Comparison of ENCODE assay signal across 17 cellular contexts in the genomic region with DNA sequence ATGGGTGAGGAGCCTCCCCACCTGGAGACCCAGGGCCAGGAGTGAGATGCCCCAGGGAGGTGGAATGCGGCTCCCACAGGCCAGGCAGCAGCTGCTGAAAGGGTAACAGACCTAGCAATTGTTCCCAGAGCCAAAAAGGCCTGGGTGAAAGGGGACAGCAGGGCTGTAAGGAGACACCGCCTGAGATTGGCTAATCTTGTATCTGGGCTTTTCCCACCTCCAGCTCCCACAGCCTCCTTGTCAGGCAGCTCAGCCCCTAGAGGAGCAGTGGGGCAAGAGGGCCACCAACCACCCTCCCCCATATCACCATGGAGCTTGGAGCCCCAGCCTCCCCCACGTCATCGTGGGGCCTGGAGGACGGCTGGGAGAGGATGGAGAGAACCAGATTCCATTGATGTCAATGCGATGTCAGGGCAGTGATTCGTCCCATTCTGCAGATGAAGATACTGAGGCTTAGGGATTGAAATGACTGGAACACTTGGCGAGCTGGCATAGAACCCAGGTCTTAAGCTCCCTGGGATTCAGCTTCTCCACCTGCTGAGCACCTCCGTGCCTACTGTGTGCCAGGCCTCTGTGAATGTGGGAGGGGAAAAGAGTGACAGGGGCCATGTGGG. TPM values are rescaled to one million over a fixed set of nuclear protein-coding genes. Genes with fewer than 3 reads are reported as not detected.
DNase-seq lines count a peak whose midpoint lies in the region; ATAC-seq and TF ChIP-seq lines count a peak whose summit lies in the region.
"Had no signal": no experiment of that assay in that cellular context is flagged by ENCODE, and none has a peak within 500 bp of the region (broad histone marks: within the 10 kb centered on the region; RNA-seq: fewer than 3 reads in every experiment).

No MANE protein-coding gene starts in this region.

- TF ChIP-seq CTCF in fibroblast of pulmonary artery (IDR thresholded peaks at IDR 0.05; ENCODE audit: low read length, missing control alignments) (no peak), psoas muscle (IDR thresholded peaks at IDR 0.05) (no peak), left lung (IDR thresholded peaks at IDR 0.05) (no peak)

- peak overlapping the region; percentile 56 for H3K9ac ChIP-seq in NT2/D1 (ENCODE audit: insufficient read length, low read depth)
- H3K9ac ChIP-seq: parathyroid adenoma had no signal

- H3K4me1 ChIP-seq in NT2/D1 (ENCODE audit: insufficient read depth, insufficient read length) (peaks cover 20% of the 10 kb centered on the region), psoas muscle (no peaks in the 10 kb centered on the region), left lung (peaks cover 3 to 13% of the 10 kb centered on the region in 2 donors)
- H3K4me1 ChIP-seq: parathyroid adenoma had no signal

- H3K4me3 ChIP-seq in NT2/D1 (ENCODE audit: insufficient read length, low read depth) = no peak overlapping the region
- no peak overlapping the region for H3K4me3 ChIP-seq in fibroblast of pulmonary artery (replicated peaks; ENCODE audit: low read depth, low read length)
- H3K4me3 ChIP-seq in psoas muscle = no peak overlapping the region
- no peak overlapping the region for H3K4me3 ChIP-seq in left lung
- H3K4me3 ChIP-seq: smooth muscle cell had no signal

- ATAC-seq in psoas muscle = peak; percentile 33 to 48 (median 44)
- ATAC-seq in left lung = no peak

- H3K27ac ChIP-seq in psoas muscle = no peak overlapping the region
- H3K27ac ChIP-seq in left lung = no peak overlapping the region
- H3K27ac ChIP-seq: epithelial cell of prostate, parathyroid adenoma had no signal

- H3K9me3 ChIP-seq in NT2/D1 (ENCODE audit: insufficient read depth, low read length) (no peaks in the 10 kb centered on the region), psoas muscle (no peaks in the 10 kb centered on the region), left lung (no peaks in the 10 kb centered on the region)
- H3K9me3 ChIP-seq: BE2C had no signal

- H3K36me3 ChIP-seq in NT2/D1 (ENCODE audit: insufficient read depth, insufficient read length, low read length) = no peaks in the 10 kb centered on the region
- no peaks in the 10 kb centered on the region for H3K36me3 ChIP-seq in psoas muscle (ENCODE audit: insufficient read depth in 1 of 2, low read depth in 1 of 2)
- no peaks in the 10 kb centered on the region for H3K36me3 ChIP-seq in left lung
- H3K36me3 ChIP-seq: BE2C had no signal

- intact Hi-C loops in psoas muscle (cut with DNase I) = no loop called here
- intact Hi-C loops in left lung (cut with DNase I) = no loop called here

- WGBS in psoas muscle, 3 donors = 59 to 69% (median 61%) methylated on average over 9 of the region's 9 CpGs

- peaks cover 5% of the 10 kb centered on the region for H3K27me3 ChIP-seq in NT2/D1 (ENCODE audit: insufficient read depth, insufficient read length)
- H3K27me3 ChIP-seq in psoas muscle (ENCODE audit: insufficient read depth in 3 of 3, low read length in 2 of 3) = peaks cover 0 to 26% (median 12%) of the 10 kb centered on the region in 3 donors
- H3K27me3 ChIP-seq in left lung = peaks cover 14 to 41% of the 10 kb centered on the region in 2 donors

- DNase-seq in Daoy (ENCODE audit: low read depth) (peak; percentile 21), NT2/D1 (ENCODE audit: low read depth, low spot score) (no peak), fibroblast of pulmonary artery (ENCODE audit: low read depth) (peak; percentile 35), psoas muscle (no peak), left lung (no peak), NCI-H226 (no peak)
- DNase-seq in stimulated activated CD4-positive, alpha-beta T cell treated with anti-CD3 and anti-CD28 coated beads, Interleukin-4, amount 100 ng/mL, for 24 hours = no peak
- no peak for DNase-seq in activated CD8-positive, alpha-beta memory T cell treated with anti-CD3 and anti-CD28 coated beads, Interleukin-2, amount 50 U/mL, for 4 hours
- DNase-seq: activated gamma-delta T cell, BE2C, cortex of kidney, immature natural killer cell, NCI-H524 treated with DMSO at 0.1 percent for 48 hours had no signal

RNA-seq across cellular contexts. Expression of gene MGAT3, which starts 2.9 kb away (rescaled TPM):
- total RNA-seq in Daoy (2014; rRNA removed; shearing (Covaris generic)) = 0.15 and 0.86 TPM in 2 replicates
- total RNA-seq in psoas muscle = 1 to 10 TPM; 1.4 to 2.2 (median 1.8) TPM
- polyA plus RNA-seq in psoas muscle = under 1 TPM; 0.53 to 0.65 (median 0.56) TPM
- 1 to 10 TPM; 6.7 to 8.8 TPM for total RNA-seq in left lung
- total RNA-seq: RPMI7951 had no signal
- polyA plus RNA-seq: immature natural killer cell had no signal

RNA-seq across cellular contexts. Expression of gene MIEF1, which starts 48.2 kb away (rescaled TPM):
- 25.7 and 27.2 TPM in 2 replicates for total RNA-seq in Daoy (2014; rRNA removed; shearing (Covaris generic))
- 10 to 100 TPM in 2 of 4 donors, 1 to 10 TPM in 2; 8.6 to 18.7 (median 13.3) TPM for total RNA-seq in psoas muscle
- polyA plus RNA-seq in psoas muscle = 10 to 100 TPM in 2 of 3 donors, 1 to 10 TPM in 1; 7.4 to 20.9 (median 14.0) TPM
- total RNA-seq in left lung = 10 to 100 TPM; 16.1 to 27.2 TPM

RNA-seq across cellular contexts. Expression of gene TAB1, which starts 54.3 kb away (rescaled TPM):
- 10.3 and 14.9 TPM in 2 replicates for total RNA-seq in Daoy (2014; rRNA removed; shearing (Covaris generic))
- total RNA-seq in psoas muscle = 10 to 100 TPM in 3 of 4 donors, 1 to 10 TPM in 1; 9.7 to 22.1 (median 17.3) TPM
- polyA plus RNA-seq in psoas muscle = 10 to 100 TPM; 10.4 to 17.4 (median 12.8) TPM
- 10 to 100 TPM; 20.5 to 21.5 TPM for total RNA-seq in left lung

Comparison
In these comparisons a context has a peak if more than half of its experiments do, and no peak if none do; other contexts are left out.
1. DNase-seq: peak in Daoy (single experiment) and fibroblast of pulmonary artery (single experiment); none in NT2/D1 (single experiment), psoas muscle (0 of 2), left lung (0 of 2), stimulated activated CD4-positive, alpha-beta T cell treated with anti-CD3 and anti-CD28 coated beads, Interleukin-4, amount 100 ng/mL, for 24 hours (single experiment), activated CD8-positive, alpha-beta memory T cell treated with anti-CD3 and anti-CD28 coated beads, Interleukin-2, amount 50 U/mL, for 4 hours (single experiment) and NCI-H226 (single experiment).